ENCODE assay signal across 15 cellular contexts in genomic region chr5:1734908-1735289, GRCh38.
"Had no signal": no experiment of that assay in that cellular context is flagged by ENCODE, and none has a peak within 500 bp of the region (broad histone marks: within the 10 kb centered on the region; RNA-seq: fewer than 3 reads in every experiment).

No MANE protein-coding gene starts in this region.

- H3K4me3 Mint-ChIP-seq: activated naive CD4-positive, alpha-beta T cell treated with anti-CD3 and anti-CD28 coated beads, Interleukin-2, amount 50 U/mL, for 24 hours; naive thymus-derived CD8-positive, alpha-beta T cell; stimulated activated naive CD8-positive, alpha-beta T cell treated with anti-CD3 and anti-CD28 coated beads, Interleukin-15, Interleukin-2, amounts not matched to agents 100 ng/mL and 50 ng/mL, for 24 hours had no signal

- H3K4me1 ChIP-seq: left lung, testis, upper lobe of left lung had no signal

- H3K36me3 ChIP-seq: cardiac muscle cell, left lung, upper lobe of left lung had no signal

- DNase-seq: activated CD4-positive, CD25-positive, alpha-beta regulatory T cell treated with anti-CD3 and anti-CD28 coated beads, Interleukin-2, amount 50 U/mL, for 72 hours; activated T-cell treated with anti-CD3 and anti-CD28 coated beads, Interleukin-2, amount 50 U/mL, for 1 hour; erythroblast; mucosa of descending colon; T-helper 1 cell; testis; upper lobe of left lung had no signal

- H3K4me1 Mint-ChIP-seq: activated naive CD4-positive, alpha-beta T cell treated with anti-CD3 and anti-CD28 coated beads, Interleukin-2, amount 50 U/mL, for 24 hours had no signal

- H3K36me3 Mint-ChIP-seq: activated naive CD4-positive, alpha-beta T cell treated with anti-CD3 and anti-CD28 coated beads, Interleukin-2, amount 50 U/mL, for 24 hours had no signal

- H3K27ac ChIP-seq: cardiac muscle cell, left lung, skin epidermis, testis, upper lobe of left lung had no signal

- H3K4me3 ChIP-seq: cardiac muscle cell, left lung, mucosa of descending colon, skin epidermis, testis, upper lobe of left lung had no signal

- H3K9me3 ChIP-seq: mucosa of descending colon, testis had no signal

- H3K27me3 ChIP-seq: cardiac muscle cell, testis, upper lobe of left lung had no signal

- H3K9me3 Mint-ChIP-seq: activated naive CD4-positive, alpha-beta T cell treated with anti-CD3 and anti-CD28 coated beads, Interleukin-2, amount 50 U/mL, for 24 hours; stimulated activated naive CD8-positive, alpha-beta T cell treated with anti-CD3 and anti-CD28 coated beads, Interleukin-15, Interleukin-2, amounts not matched to agents 100 ng/mL and 50 ng/mL, for 24 hours had no signal

- ATAC-seq: left lung; mucosa of descending colon; naive thymus-derived CD8-positive, alpha-beta T cell; SK-N-SH treated with all-trans-retinoic acid at 6 μM for 48 hours had no signal

- H3K27ac Mint-ChIP-seq: activated naive CD4-positive, alpha-beta T cell treated with anti-CD3 and anti-CD28 coated beads, Interleukin-2, amount 50 U/mL, for 24 hours; activated T-helper 2 cell treated with anti-CD3 and anti-CD28 coated beads, Interferon-gamma antibody, Interleukin-2, Interleukin-4, amounts not matched to agents 10 μg/mL and 5 μg/mL and 100 μg/mL, durations not matched to agents 14 hours and 24 hours and 36 hours; naive thymus-derived CD8-positive, alpha-beta T cell; stimulated activated naive CD8-positive, alpha-beta T cell treated with anti-CD3 and anti-CD28 coated beads, Interleukin-15, Interleukin-2, amounts not matched to agents 100 ng/mL and 50 ng/mL, for 24 hours had no signal
